ENCODE assay signal across 7 cellular contexts in genomic region chr6:106115231-106115630, GRCh38.
"Had no signal": no experiment of that assay in that cellular context is flagged by ENCODE, and none has a peak within 500 bp of the region (broad histone marks: within the 10 kb centered on the region; RNA-seq: fewer than 3 reads in every experiment).

No MANE protein-coding gene starts in this region.

- ATAC-seq: left cardiac atrium, WTC11 had no signal

- H3K9me3 ChIP-seq: ascending aorta, esophagus squamous epithelium had no signal

- H3K36me3 Mint-ChIP-seq: WTC11 had no signal

- H3K27ac ChIP-seq: ascending aorta had no signal

- DNase-seq: esophagus squamous epithelium, foreskin fibroblast, glutamatergic neuron, left cardiac atrium, nephron progenitor cell had no signal

- H3K4me3 Mint-ChIP-seq: nephron progenitor cell, WTC11 had no signal

- H3K27me3 ChIP-seq: ascending aorta had no signal

- H3K27ac Mint-ChIP-seq: WTC11 had no signal
